21 cellular contexts compared by ENCODE assay signal in the genomic region with DNA sequence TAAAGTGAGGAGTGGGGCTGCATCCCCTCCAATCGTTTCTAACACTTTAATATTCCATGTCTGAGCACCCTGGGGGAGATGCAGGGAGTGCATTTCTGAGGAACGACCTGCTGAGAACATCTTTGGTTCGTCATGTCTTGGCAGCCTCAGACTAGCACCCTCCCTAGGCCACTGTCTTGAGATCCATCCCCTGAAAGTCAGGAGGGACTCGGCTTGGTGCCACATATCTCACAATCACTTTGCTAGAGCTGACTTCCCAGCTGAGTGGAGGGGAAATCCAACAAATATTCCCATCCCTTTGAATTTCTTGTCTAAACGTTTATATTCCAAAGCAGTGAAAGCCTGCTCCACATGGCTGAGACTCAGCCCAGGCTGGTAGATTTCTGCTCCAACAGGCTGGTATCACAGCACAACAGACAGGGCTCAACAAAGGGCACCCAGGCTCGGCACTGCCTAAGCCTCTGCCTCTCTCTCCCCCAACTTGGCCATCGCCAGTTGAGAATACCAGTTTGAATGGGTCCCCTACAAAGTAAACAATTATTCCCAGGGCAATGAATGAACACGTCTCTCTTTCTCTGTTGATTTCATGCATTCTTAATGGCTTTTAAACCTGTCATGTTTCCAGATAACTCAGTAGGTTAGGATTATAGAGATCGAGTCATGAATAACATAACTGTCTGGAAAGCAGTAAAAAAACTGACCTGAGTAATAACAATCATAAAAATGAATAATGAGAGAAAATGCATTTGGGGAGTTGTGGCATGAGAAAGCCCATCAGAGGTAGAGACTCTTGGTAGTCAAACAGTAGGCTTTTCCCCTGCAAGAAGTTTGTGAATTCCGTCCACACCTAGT. TPM values are rescaled to one million over a fixed set of nuclear protein-coding genes. Genes with fewer than 3 reads are reported as not detected.
"Had no signal": no experiment of that assay in that cellular context is flagged by ENCODE, and none has a peak within 500 bp of the region (broad histone marks: within the 10 kb centered on the region; RNA-seq: fewer than 3 reads in every experiment).

No MANE protein-coding gene starts in this region.

- H3K27ac ChIP-seq: colonic mucosa, hepatocyte, neural progenitor cell, parathyroid adenoma had no signal

- H3K27me3 ChIP-seq: colonic mucosa, hepatocyte, neural progenitor cell had no signal

- DNase-seq: activated CD4-positive, alpha-beta T cell treated with anti-CD3 and anti-CD28 coated beads, Interleukin-2, amount 50 U/mL, for 1 hour; activated CD4-positive, CD25-positive, alpha-beta regulatory T cell; activated naive CD4-positive, alpha-beta T cell treated with anti-CD3 and anti-CD28 coated beads for 36 hours; activated T-cell treated with anti-CD3 and anti-CD28 coated beads for 4 hours; colonic mucosa; stimulated activated CD4-positive, alpha-beta T cell treated with anti-CD3 and anti-CD28 coated beads, Interleukin-4, amount 100 ng/mL, for 1 hour; stimulated activated CD8-positive, alpha-beta memory T cell treated with anti-CD3 and anti-CD28 coated beads, Interleukin-4, amount 100 ng/mL, for 48 hours; stimulated activated naive CD8-positive, alpha-beta T cell treated with anti-CD3 and anti-CD28 coated beads, Interleukin-15, Interleukin-2, amounts not matched to agents 100 U/mL and 50 U/mL, for 24 hours had no signal

- H3K4me2 ChIP-seq: hepatocyte, neural progenitor cell had no signal

- ATAC-seq: activated T-helper 17 cell treated with anti-CD3 and anti-CD28 coated beads, Interleukin-2, amount 50 U/mL, for 72 hours; stimulated activated naive CD8-positive, alpha-beta T cell treated with anti-CD3 and anti-CD28 coated beads, Interleukin-15, Interleukin-2, amounts not matched to agents 100 U/mL and 50 U/mL, for 24 hours had no signal

- H3K9me3 ChIP-seq: colonic mucosa had no signal

- H3K36me3 ChIP-seq: colonic mucosa, neural progenitor cell had no signal

- H3K4me3 ChIP-seq: colonic mucosa, hepatocyte, neural progenitor cell had no signal

- H3K79me2 ChIP-seq: hepatocyte, parathyroid adenoma had no signal

- H3K4me1 ChIP-seq: colonic mucosa, parathyroid adenoma had no signal

- H3K9ac ChIP-seq: neural progenitor cell, parathyroid adenoma had no signal

- H2AFZ ChIP-seq: hepatocyte, neural progenitor cell, parathyroid adenoma had no signal

RNA-seq across cellular contexts. Expression of a gene that starts 1.1 kb away (rescaled TPM):
- total RNA-seq: activated CD8-positive, alpha-beta memory T cell treated with anti-CD3 and anti-CD28 coated beads for 36 hours; activated naive CD4-positive, alpha-beta T cell treated with anti-CD3 and anti-CD28 coated beads for 36 hours; activated T-helper 17 cell treated with anti-CD3 and anti-CD28 coated beads, Interleukin-2, amount 50 U/mL, for 72 hours; cardiac septum; fibroblast of lung; kidney epithelial cell; mesenteric fat pad; renal cortical epithelial cell; T-helper 2 cell treated with Interferon-gamma antibody and Interleukin-4, amounts not matched to agents 100 ng/mL and 5 ng/mL, for 36 hours; temporal lobe had no signal
- polyA plus RNA-seq: fibroblast of lung had no signal

RNA-seq across cellular contexts. Expression of a gene that starts 14.3 kb away (rescaled TPM):
- total RNA-seq: activated CD8-positive, alpha-beta memory T cell treated with anti-CD3 and anti-CD28 coated beads for 36 hours; activated naive CD4-positive, alpha-beta T cell treated with anti-CD3 and anti-CD28 coated beads for 36 hours; activated T-helper 17 cell treated with anti-CD3 and anti-CD28 coated beads, Interleukin-2, amount 50 U/mL, for 72 hours; cardiac septum; liver; mesenteric fat pad; T-helper 2 cell treated with Interferon-gamma antibody and Interleukin-4, amounts not matched to agents 100 ng/mL and 5 ng/mL, for 36 hours had no signal

RNA-seq across cellular contexts. Expression of a gene that starts 14.6 kb away (rescaled TPM):
- total RNA-seq: activated CD8-positive, alpha-beta memory T cell treated with anti-CD3 and anti-CD28 coated beads for 36 hours; activated naive CD4-positive, alpha-beta T cell treated with anti-CD3 and anti-CD28 coated beads for 36 hours; activated T-helper 17 cell treated with anti-CD3 and anti-CD28 coated beads, Interleukin-2, amount 50 U/mL, for 72 hours; cardiac septum; colonic mucosa; fibroblast of lung; hepatocyte; kidney epithelial cell; mesenteric fat pad; renal cortical epithelial cell; T-helper 2 cell treated with Interferon-gamma antibody and Interleukin-4, amounts not matched to agents 100 ng/mL and 5 ng/mL, for 36 hours; temporal lobe had no signal
- polyA plus RNA-seq: hepatocyte, liver had no signal

RNA-seq across cellular contexts. Expression of a gene that starts 23.4 kb away (rescaled TPM):
- total RNA-seq: activated CD8-positive, alpha-beta memory T cell treated with anti-CD3 and anti-CD28 coated beads for 36 hours; activated naive CD4-positive, alpha-beta T cell treated with anti-CD3 and anti-CD28 coated beads for 36 hours; activated T-helper 17 cell treated with anti-CD3 and anti-CD28 coated beads, Interleukin-2, amount 50 U/mL, for 72 hours; cardiac septum; colonic mucosa; fibroblast of lung; hepatocyte; kidney epithelial cell; liver; mesenteric fat pad; renal cortical epithelial cell; T-helper 2 cell treated with Interferon-gamma antibody and Interleukin-4, amounts not matched to agents 100 ng/mL and 5 ng/mL, for 36 hours; temporal lobe had no signal
- polyA plus RNA-seq: fibroblast of lung, hepatocyte, liver had no signal

RNA-seq across cellular contexts. Expression of a gene that starts 23.8 kb away (rescaled TPM):
- total RNA-seq: activated CD8-positive, alpha-beta memory T cell treated with anti-CD3 and anti-CD28 coated beads for 36 hours; activated naive CD4-positive, alpha-beta T cell treated with anti-CD3 and anti-CD28 coated beads for 36 hours; activated T-helper 17 cell treated with anti-CD3 and anti-CD28 coated beads, Interleukin-2, amount 50 U/mL, for 72 hours; T-helper 2 cell treated with Interferon-gamma antibody and Interleukin-4, amounts not matched to agents 100 ng/mL and 5 ng/mL, for 36 hours had no signal
